7 cellular contexts compared by ENCODE assay signal in the genomic region with DNA sequence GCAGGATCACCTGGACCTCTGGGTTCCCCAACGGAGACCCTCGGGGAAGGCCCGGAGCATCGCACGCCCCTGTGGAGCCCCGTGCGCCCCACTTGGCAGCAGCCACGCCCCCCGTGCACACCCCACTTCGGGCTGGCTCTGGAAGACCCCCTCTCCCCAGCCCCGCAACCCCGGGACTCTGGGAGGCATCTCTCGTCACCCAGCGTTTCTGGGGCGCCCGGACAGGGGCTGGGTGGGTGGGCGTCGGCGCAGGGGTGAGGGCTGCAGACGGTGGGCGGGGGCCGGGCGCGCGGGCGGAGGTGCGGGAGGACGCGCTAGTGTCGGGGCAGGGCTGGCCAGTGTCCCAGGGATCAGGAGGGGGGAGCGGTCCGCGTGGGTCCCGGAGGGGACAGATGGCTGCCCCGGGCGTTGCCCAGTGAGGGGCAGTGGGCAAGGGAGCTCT.
A peak's percentile ranks its signal among the peaks of the same experiment; 100 is the strongest.
DNase-seq lines count a peak whose midpoint lies in the region; ATAC-seq, FAIRE-seq and TF ChIP-seq lines count a peak whose summit lies in the region.
"Not testable (repeated sequence)": the region's sequence is repeated elsewhere in the genome, so short reads cannot be mapped to it uniquely, and the experiment has no call there.

No MANE protein-coding gene starts in this region.

- H3K27ac Mint-ChIP-seq in activated CD4-positive, alpha-beta T cell treated with anti-CD3 and anti-CD28 coated beads, Interleukin-2, amount 10 ng/mL, durations not matched to agents 24 days and 14 days; natural killer cell treated with Interleukin-12 subunit alpha and Interleukin-12 subunit beta and Interleukin-15 and Interleukin-18, amount 100 ng/mL, for 72 hours: not testable (repeated sequence)

- not testable (repeated sequence) for TF ChIP-seq CTCF in GM20000 (IDR thresholded peaks at IDR 0.05; ENCODE audit: extremely low read depth, missing control alignments); kidney (IDR thresholded peaks at IDR 0.05; ENCODE audit: borderline replicate concordance, extremely low read depth, insufficient read depth); spleen (IDR thresholded peaks at IDR 0.05 in 8 of 11, conservative IDR thresholded peaks at IDR 0.05 in 3 of 11)

- intact Hi-C loops in activated CD4-positive, alpha-beta T cell treated with anti-CD3 and anti-CD28 coated beads, Interleukin-2, amount 10 ng/mL, durations not matched to agents 24 days and 14 days (cut with micrococcal nuclease); left cardiac atrium (cut with DNase I); kidney (cut with DNase I); spleen (cut with DNase I; ENCODE audit: low total_unique reads): not testable (repeated sequence)

- H3K4me1 ChIP-seq in kidney (ENCODE audit: control insufficient read depth in 1 of 2, insufficient read depth in 1 of 2, low read depth in 1 of 2, low read length in 2 of 2); spleen: not testable (repeated sequence)

- peaks cover 0 to 48% (median 0%) of the 10 kb centered on the region in 7 donors for H3K27me3 ChIP-seq in spleen (replicated peaks in 1 of 7)

- DNase-seq in AG08396 (ENCODE audit: low spot score) (peak; percentile 1), GM20000 (ENCODE audit: low spot score) (peak; percentile 7), left cardiac atrium (peak; percentile 40), kidney (peak; percentile 77), spleen (peak; percentile 82)
- DNase-seq in activated CD4-positive, alpha-beta T cell treated with anti-CD3 and anti-CD28 coated beads, Interleukin-2, amount 10 ng/mL, durations not matched to agents 24 days and 14 days = peak; percentile 45
- peak; percentile 60 for DNase-seq in natural killer cell treated with Interleukin-12 subunit alpha and Interleukin-12 subunit beta and Interleukin-15 and Interleukin-18, amount 100 ng/mL, for 72 hours (ENCODE audit: low spot score)

- H3K36me3 ChIP-seq in kidney (ENCODE audit: control insufficient read depth in 1 of 2, insufficient read depth in 2 of 2, low read length in 2 of 2); spleen: not testable (repeated sequence)

- not testable (repeated sequence) for H3K4me3 ChIP-seq in kidney (ENCODE audit: low read length in 2 of 2); spleen

- H3K4me1 Mint-ChIP-seq in activated CD4-positive, alpha-beta T cell treated with anti-CD3 and anti-CD28 coated beads, Interleukin-2, amount 10 ng/mL, durations not matched to agents 24 days and 14 days; natural killer cell treated with Interleukin-12 subunit alpha and Interleukin-12 subunit beta and Interleukin-15 and Interleukin-18, amount 100 ng/mL, for 72 hours (ENCODE audit: low read depth in 2 of 2): not testable (repeated sequence)

- H3K9me3 ChIP-seq in kidney (ENCODE audit: control insufficient read depth in 1 of 2, low read length in 2 of 2) = not testable (repeated sequence)
- H3K9me3 ChIP-seq in spleen = peaks cover 0 to 39% (median 16%) of the 10 kb centered on the region in 8 donors

- not testable (repeated sequence) for H3K27ac ChIP-seq in kidney (ENCODE audit: low read depth in 2 of 2, low read length in 2 of 2); spleen

- not testable (repeated sequence) for H3K36me3 Mint-ChIP-seq in activated CD4-positive, alpha-beta T cell treated with anti-CD3 and anti-CD28 coated beads, Interleukin-2, amount 10 ng/mL, durations not matched to agents 24 days and 14 days (ENCODE audit: low read depth); natural killer cell treated with Interleukin-12 subunit alpha and Interleukin-12 subunit beta and Interleukin-15 and Interleukin-18, amount 100 ng/mL, for 72 hours

- not testable (repeated sequence) for H3K9ac ChIP-seq in kidney (ENCODE audit: low read length in 2 of 2)

- peaks cover 17% of the 10 kb centered on the region for H3K9me3 Mint-ChIP-seq in activated CD4-positive, alpha-beta T cell treated with anti-CD3 and anti-CD28 coated beads, Interleukin-2, amount 10 ng/mL, durations not matched to agents 24 days and 14 days
- H3K9me3 Mint-ChIP-seq in natural killer cell treated with Interleukin-12 subunit alpha and Interleukin-12 subunit beta and Interleukin-15 and Interleukin-18, amount 100 ng/mL, for 72 hours = not testable (repeated sequence)

- not testable (repeated sequence) for ATAC-seq in left cardiac atrium; natural killer cell treated with Interleukin-12 subunit alpha and Interleukin-12 subunit beta and Interleukin-15 and Interleukin-18, amount 100 ng/mL, for 72 hours

- not testable (repeated sequence) for FAIRE-seq in kidney (lab: Jason Lieb, UNC)

- H3K27me3 Mint-ChIP-seq in activated CD4-positive, alpha-beta T cell treated with anti-CD3 and anti-CD28 coated beads, Interleukin-2, amount 10 ng/mL, durations not matched to agents 24 days and 14 days; natural killer cell treated with Interleukin-12 subunit alpha and Interleukin-12 subunit beta and Interleukin-15 and Interleukin-18, amount 100 ng/mL, for 72 hours: not testable (repeated sequence)

- 71 to 87% (median 86%) methylated on average over 36 of the region's 36 CpGs for WGBS in spleen, 5 donors

- H3K4me3 Mint-ChIP-seq in activated CD4-positive, alpha-beta T cell treated with anti-CD3 and anti-CD28 coated beads, Interleukin-2, amount 10 ng/mL, durations not matched to agents 24 days and 14 days; natural killer cell treated with Interleukin-12 subunit alpha and Interleukin-12 subunit beta and Interleukin-15 and Interleukin-18, amount 100 ng/mL, for 72 hours: not testable (repeated sequence)

- TF ChIP-seq POLR2A in spleen (IDR thresholded peaks at IDR 0.05) = not testable (repeated sequence)

Comparison
In these comparisons a context has a peak if more than half of its experiments do, and no peak if none do; other contexts are left out.
1. DNase-seq: peak in every context shown above with its lines; median percentile 82 in spleen; 77 in kidney; 60 in natural killer cell treated with Interleukin-12 subunit alpha and Interleukin-12 subunit beta and Interleukin-15 and Interleukin-18, amount 100 ng/mL, for 72 hours; 45 in activated CD4-positive, alpha-beta T cell treated with anti-CD3 and anti-CD28 coated beads, Interleukin-2, amount 10 ng/mL, durations not matched to agents 24 days and 14 days; 40 in left cardiac atrium; 7 in GM20000; 1 in AG08396.